In genomic region chr6:125558907-125559306, GRCh38 we compare ENCODE assay signal across 27 cellular contexts.
DNase-seq lines count a peak whose midpoint lies in the region; TF ChIP-seq lines count a peak whose summit lies in the region.
"Had no signal": no experiment of that assay in that cellular context is flagged by ENCODE, and none has a peak within 500 bp of the region (broad histone marks: within the 10 kb centered on the region; RNA-seq: fewer than 3 reads in every experiment).

No MANE protein-coding gene starts in this region.

- peaks cover 3% of the 10 kb centered on the region for H3K27me3 Mint-ChIP-seq in neural progenitor cell (ENCODE audit: insufficient read depth, low read depth)
- H3K27me3 Mint-ChIP-seq: activated CD4-positive, alpha-beta memory T cell treated with anti-CD3 and anti-CD28 coated beads, Interleukin-2, amount 10 ng/mL, durations not matched to agents 7 days and 5 days had no signal

- no peak overlapping the region for H3K9ac ChIP-seq in neural progenitor cell
- H3K9ac ChIP-seq: KMS-11 had no signal

- H3K4me1 Mint-ChIP-seq in neural progenitor cell, result peaks cover 30% of the 10 kb centered on the region
- H3K4me1 Mint-ChIP-seq: activated CD4-positive, alpha-beta memory T cell treated with anti-CD3 and anti-CD28 coated beads, Interleukin-2, amount 10 ng/mL, durations not matched to agents 7 days and 5 days; CD4-positive, alpha-beta memory T cell; memory B cell; natural killer cell had no signal

- no peaks in the 10 kb centered on the region for H3K4me1 ChIP-seq in HEK293 (ENCODE audit: control insufficient read depth, insufficient read depth, low read length)
- peaks cover 14% of the 10 kb centered on the region for H3K4me1 ChIP-seq in neural progenitor cell
- H3K4me1 ChIP-seq: SJSA1, transverse colon had no signal

- CTCF ChIA-PET in HEK293 (lab: Yijun Ruan, JAX), result interaction anchor here (0.6 kb wide), 1 partner anchor 15 kb away, joined by 3 read pairs; no protein-coding TSS in a partner anchor

- H4K20me1 ChIP-seq in neural progenitor cell (ENCODE audit: low read depth), result peaks cover 3% of the 10 kb centered on the region

- no peak overlapping the region for H3K4me3 ChIP-seq in HEK293 (ENCODE audit: low read depth, low read length)
- H3K4me3 ChIP-seq in epithelial cell of esophagus (ENCODE audit: low read length), result no peak overlapping the region
- no peak overlapping the region for H3K4me3 ChIP-seq in neural progenitor cell
- no peak overlapping the region for H3K4me3 ChIP-seq in coronary artery
- H3K4me3 ChIP-seq: dorsolateral prefrontal cortex, SJSA1, stomach, transverse colon had no signal

- H3K9me3 Mint-ChIP-seq in neural progenitor cell, result no peaks in the 10 kb centered on the region
- H3K9me3 Mint-ChIP-seq: activated CD4-positive, alpha-beta memory T cell treated with anti-CD3 and anti-CD28 coated beads, Interleukin-2, amount 10 ng/mL, durations not matched to agents 7 days and 5 days; activated T-cell treated with anti-CD3 and anti-CD28 coated beads, Interleukin-2, amount 50 U/mL, for 24 hours; CD4-positive, alpha-beta memory T cell; memory B cell; natural killer cell; T-helper 2 cell treated with Interferon-gamma antibody and Interleukin-4, amounts not matched to agents 5 μg/mL and 100 μg/mL, for 36 hours had no signal

- no peak overlapping the region for H2AFZ ChIP-seq in neural progenitor cell (replicated peaks)

- H3K36me3 ChIP-seq in HEK293 (ENCODE audit: control insufficient read depth in 2 of 2, insufficient read depth in 1 of 2, low read length in 2 of 2), result no peaks in the 10 kb centered on the region
- H3K36me3 ChIP-seq in neural progenitor cell, result no peaks in the 10 kb centered on the region
- H3K36me3 ChIP-seq: SJSA1, stomach, transverse colon had no signal

- H3K9me3 ChIP-seq in HEK293 (ENCODE audit: control insufficient read depth, insufficient read depth, low read depth, low read length) (no peaks in the 10 kb centered on the region), neural progenitor cell (ENCODE audit: low read depth) (no peaks in the 10 kb centered on the region)
- H3K9me3 ChIP-seq: SJSA1, stomach, transverse colon had no signal

- H3K36me3 Mint-ChIP-seq in neural progenitor cell, result no peaks in the 10 kb centered on the region
- H3K36me3 Mint-ChIP-seq: CD4-positive, alpha-beta memory T cell; memory B cell; natural killer cell had no signal

- TF ChIP-seq CTCF in HEK293 (tag by site-specific recombination; IDR thresholded peaks at IDR 0.05) (no peak), epithelial cell of esophagus (IDR thresholded peaks at IDR 0.05; ENCODE audit: insufficient read depth, low read depth, low read length, missing control alignments) (no peak), neural progenitor cell (IDR thresholded peaks at IDR 0.05) (no peak), coronary artery (IDR thresholded peaks at IDR 0.05) (no peak)

- DNase-seq in NCI-H524 (lab: John Stamatoyannopoulos, UW), result peak; percentile 72 to 86
- DNase-seq in epithelial cell of esophagus (ENCODE audit: low read depth), result peak; percentile 56
- DNase-seq in neural progenitor cell (ENCODE audit: low spot score), result no peak
- DNase-seq in coronary artery (ENCODE audit: low spot score), result no peak
- DNase-seq in T-helper 9 cell, result no peak
- DNase-seq in SK-N-DZ (ENCODE audit: low spot score), result no peak
- DNase-seq: activated CD4-positive, alpha-beta memory T cell treated with anti-CD3 and anti-CD28 coated beads, Interleukin-2, amount 10 ng/mL, durations not matched to agents 7 days and 5 days; activated CD4-positive, CD25-positive, alpha-beta regulatory T cell; activated naive CD4-positive, alpha-beta T cell treated with Interleukin-2 at 50 U/mL for 16 hours; activated T-cell treated with anti-CD3 and anti-CD28 coated beads, Interleukin-2, amount 50 U/mL, for 24 hours; amygdala; caudate nucleus; CD4-positive, alpha-beta memory T cell; DMS79 treated with DMSO at 0.1 percent for 48 hours; dorsolateral prefrontal cortex; GOT3; natural killer cell; NCI-H1930; NCI-H510A treated with DMSO at 0.1 percent for 48 hours; stimulated activated CD4-positive, alpha-beta T cell treated with anti-CD3 and anti-CD28 coated beads, Interleukin-2, amount 100 ng/mL, for 48 hours; stomach; transverse colon had no signal

- no peaks in the 10 kb centered on the region for H3K79me2 ChIP-seq in neural progenitor cell (ENCODE audit: low read depth)

- H3K27ac Mint-ChIP-seq in neural progenitor cell, result peak overlapping the region; percentile 67
- H3K27ac Mint-ChIP-seq: activated CD4-positive, alpha-beta memory T cell treated with anti-CD3 and anti-CD28 coated beads, Interleukin-2, amount 10 ng/mL, durations not matched to agents 7 days and 5 days; activated T-cell treated with anti-CD3 and anti-CD28 coated beads, Interleukin-2, amount 50 U/mL, for 24 hours; CD4-positive, alpha-beta memory T cell; memory B cell; natural killer cell; T-helper 2 cell treated with Interferon-gamma antibody and Interleukin-4, amounts not matched to agents 5 μg/mL and 100 μg/mL, for 36 hours had no signal

- H3K27ac ChIP-seq in HEK293 (ENCODE audit: extremely low read depth, low read depth, low read length) (no peak overlapping the region), neural progenitor cell (no peak overlapping the region), coronary artery (no peak overlapping the region)
- H3K27ac ChIP-seq: dorsolateral prefrontal cortex, KMS-11, SJSA1, stomach, transverse colon had no signal

- no peaks in the 10 kb centered on the region for H3K27me3 ChIP-seq in neural progenitor cell
- H3K27me3 ChIP-seq: SJSA1, stomach had no signal

- POLR2A ChIA-PET in HEK293 (lab: Yijun Ruan, JAX), result no interaction called here

- peaks cover 11% of the 10 kb centered on the region for H3F3A ChIP-seq in neural progenitor cell (ENCODE audit: low read depth)

- H3K4me3 Mint-ChIP-seq in neural progenitor cell, result peak overlapping the region; percentile 63
- H3K4me3 Mint-ChIP-seq: activated CD4-positive, alpha-beta memory T cell treated with anti-CD3 and anti-CD28 coated beads, Interleukin-2, amount 10 ng/mL, durations not matched to agents 7 days and 5 days; activated T-cell treated with anti-CD3 and anti-CD28 coated beads, Interleukin-2, amount 50 U/mL, for 24 hours; CD4-positive, alpha-beta memory T cell; memory B cell; natural killer cell; T-helper 2 cell treated with Interferon-gamma antibody and Interleukin-4, amounts not matched to agents 5 μg/mL and 100 μg/mL, for 36 hours had no signal

- peak overlapping the region; percentile 45 for H3K4me2 ChIP-seq in neural progenitor cell
- H3K4me2 ChIP-seq: KMS-11 had no signal

TF ChIP-seq in HEK293, 187 proteins besides CTCF, POLR2A, EP300 and RAD21 (continues in another document):
- TF ChIP-seq PRDM1 (tag by site-specific recombination; IDR thresholded peaks at IDR 0.05), result peak; percentile 89
- TF ChIP-seq ZNF18 (tag by site-specific recombination; IDR thresholded peaks at IDR 0.05), result no peak
- TF ChIP-seq ZNF561 (tag by site-specific recombination; IDR thresholded peaks at IDR 0.05; ENCODE audit: borderline replicate concordance), result no peak
- no peak for TF ChIP-seq ZNF777 (tag by site-specific recombination; IDR thresholded peaks at IDR 0.05; ENCODE audit: borderline replicate concordance)
- TF ChIP-seq ZNF830 (tag by site-specific recombination; IDR thresholded peaks at IDR 0.05; ENCODE audit: low read depth), result no peak
- no peak for TF ChIP-seq ZNF133 (tag by site-specific recombination; IDR thresholded peaks at IDR 0.05)
- TF ChIP-seq PATZ1 (tag by site-specific recombination; IDR thresholded peaks at IDR 0.05), result no peak
- TF ChIP-seq ZNF837 (tag by site-specific recombination; IDR thresholded peaks at IDR 0.05), result no peak
- no peak for TF ChIP-seq ZNF645 (tag by site-specific recombination; IDR thresholded peaks at IDR 0.05)
- no peak for TF ChIP-seq SP3 (tag by site-specific recombination; IDR thresholded peaks at IDR 0.05)
- TF ChIP-seq SCRT2 (tag by site-specific recombination; IDR thresholded peaks at IDR 0.05), result 0 out of 2 replicates have a peak, but pooled peaks have one; percentile 47
- TF ChIP-seq ZNF366 (tag by site-specific recombination; conservative IDR thresholded peaks at IDR 0.05), result 0 out of 2 replicates have a peak, but pooled peaks have one; percentile 15

Comparison
In these comparisons a context has a peak if more than half of its experiments do, and no peak if none do; other contexts are left out.
1. DNase-seq: peak in NCI-H524 (2 of 2) and epithelial cell of esophagus (single experiment); none in neural progenitor cell (single experiment), coronary artery (single experiment), T-helper 9 cell (single experiment) and SK-N-DZ (single experiment).